ENCODE assay signal across 1 cellular context in the genomic region with DNA sequence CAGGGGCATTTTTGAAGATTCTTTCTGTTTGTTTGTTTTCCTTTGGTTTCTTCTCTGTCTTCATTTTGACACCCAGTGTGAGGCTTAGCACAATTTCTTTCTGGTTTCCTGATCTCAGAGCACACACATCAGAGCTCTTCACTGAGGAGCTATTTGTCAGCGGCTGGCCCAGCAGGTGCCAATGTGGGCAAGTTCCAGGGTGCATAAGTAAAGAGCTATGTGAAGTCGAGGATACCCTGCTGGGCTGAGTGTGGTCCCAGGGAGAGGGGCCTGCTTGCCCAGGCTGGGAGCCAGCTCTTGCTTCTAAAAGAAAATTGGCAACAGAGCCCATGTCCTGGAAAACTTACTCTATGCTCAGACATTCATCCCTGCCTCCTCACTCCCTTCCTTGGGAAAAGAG.
TF ChIP-seq lines count a peak whose summit lies in the region.

No MANE protein-coding gene starts in this region.

TF ChIP-seq in GM23338, 12 proteins besides CTCF, POLR2A, EP300 and RAD21 (continued from another document):
- TF ChIP-seq, protein P1, sequence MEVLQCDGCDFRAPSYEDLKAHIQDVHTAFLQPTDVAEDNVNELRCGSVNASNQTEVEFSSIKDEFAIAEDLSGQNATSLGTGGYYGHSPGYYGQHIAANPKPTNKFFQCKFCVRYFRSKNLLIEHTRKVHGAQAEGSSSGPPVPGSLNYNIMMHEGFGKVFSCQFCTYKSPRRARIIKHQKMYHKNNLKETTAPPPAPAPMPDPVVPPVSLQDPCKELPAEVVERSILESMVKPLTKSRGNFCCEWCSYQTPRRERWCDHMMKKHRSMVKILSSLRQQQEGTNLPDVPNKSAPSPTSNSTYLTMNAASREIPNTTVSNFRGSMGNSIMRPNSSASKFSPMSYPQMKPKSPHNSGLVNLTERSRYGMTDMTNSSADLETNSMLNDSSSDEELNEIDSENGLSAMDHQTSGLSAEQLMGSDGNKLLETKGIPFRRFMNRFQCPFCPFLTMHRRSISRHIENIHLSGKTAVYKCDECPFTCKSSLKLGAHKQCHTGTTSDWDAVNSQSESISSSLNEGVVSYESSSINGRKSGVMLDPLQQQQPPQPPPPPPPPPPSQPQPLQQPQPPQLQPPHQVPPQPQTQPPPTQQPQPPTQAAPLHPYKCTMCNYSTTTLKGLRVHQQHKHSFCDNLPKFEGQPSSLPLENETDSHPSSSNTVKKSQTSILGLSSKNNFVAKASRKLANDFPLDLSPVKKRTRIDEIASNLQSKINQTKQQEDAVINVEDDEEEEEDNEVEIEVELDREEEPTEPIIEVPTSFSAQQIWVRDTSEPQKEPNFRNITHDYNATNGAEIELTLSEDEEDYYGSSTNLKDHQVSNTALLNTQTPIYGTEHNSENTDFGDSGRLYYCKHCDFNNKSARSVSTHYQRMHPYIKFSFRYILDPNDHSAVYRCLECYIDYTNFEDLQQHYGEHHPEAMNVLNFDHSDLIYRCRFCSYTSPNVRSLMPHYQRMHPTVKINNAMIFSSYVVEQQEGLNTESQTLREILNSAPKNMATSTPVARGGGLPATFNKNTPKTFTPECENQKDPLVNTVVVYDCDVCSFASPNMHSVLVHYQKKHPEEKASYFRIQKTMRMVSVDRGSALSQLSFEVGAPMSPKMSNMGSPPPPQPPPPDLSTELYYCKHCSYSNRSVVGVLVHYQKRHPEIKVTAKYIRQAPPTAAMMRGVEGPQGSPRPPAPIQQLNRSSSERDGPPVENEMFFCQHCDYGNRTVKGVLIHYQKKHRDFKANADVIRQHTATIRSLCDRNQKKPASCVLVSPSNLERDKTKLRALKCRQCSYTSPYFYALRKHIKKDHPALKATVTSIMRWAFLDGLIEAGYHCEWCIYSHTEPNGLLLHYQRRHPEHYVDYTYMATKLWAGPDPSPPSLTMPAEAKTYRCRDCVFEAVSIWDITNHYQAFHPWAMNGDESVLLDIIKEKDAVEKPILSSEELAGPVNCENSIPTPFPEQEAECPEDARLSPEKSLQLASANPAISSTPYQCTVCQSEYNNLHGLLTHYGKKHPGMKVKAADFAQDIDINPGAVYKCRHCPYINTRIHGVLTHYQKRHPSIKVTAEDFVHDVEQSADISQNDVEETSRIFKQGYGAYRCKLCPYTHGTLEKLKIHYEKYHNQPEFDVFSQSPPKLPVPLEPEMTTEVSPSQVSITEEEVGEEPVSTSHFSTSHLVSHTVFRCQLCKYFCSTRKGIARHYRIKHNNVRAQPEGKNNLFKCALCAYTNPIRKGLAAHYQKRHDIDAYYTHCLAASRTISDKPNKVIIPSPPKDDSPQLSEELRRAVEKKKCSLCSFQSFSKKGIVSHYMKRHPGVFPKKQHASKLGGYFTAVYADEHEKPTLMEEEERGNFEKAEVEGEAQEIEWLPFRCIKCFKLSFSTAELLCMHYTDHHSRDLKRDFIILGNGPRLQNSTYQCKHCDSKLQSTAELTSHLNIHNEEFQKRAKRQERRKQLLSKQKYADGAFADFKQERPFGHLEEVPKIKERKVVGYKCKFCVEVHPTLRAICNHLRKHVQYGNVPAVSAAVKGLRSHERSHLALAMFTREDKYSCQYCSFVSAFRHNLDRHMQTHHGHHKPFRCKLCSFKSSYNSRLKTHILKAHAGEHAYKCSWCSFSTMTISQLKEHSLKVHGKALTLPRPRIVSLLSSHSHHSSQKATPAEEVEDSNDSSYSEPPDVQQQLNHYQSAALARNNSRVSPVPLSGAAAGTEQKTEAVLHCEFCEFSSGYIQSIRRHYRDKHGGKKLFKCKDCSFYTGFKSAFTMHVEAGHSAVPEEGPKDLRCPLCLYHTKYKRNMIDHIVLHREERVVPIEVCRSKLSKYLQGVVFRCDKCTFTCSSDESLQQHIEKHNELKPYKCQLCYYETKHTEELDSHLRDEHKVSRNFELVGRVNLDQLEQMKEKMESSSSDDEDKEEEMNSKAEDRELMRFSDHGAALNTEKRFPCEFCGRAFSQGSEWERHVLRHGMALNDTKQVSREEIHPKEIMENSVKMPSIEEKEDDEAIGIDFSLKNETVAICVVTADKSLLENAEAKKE (CRISPR knock-in tag; IDR thresholded peaks at IDR 0.05) = no peak
- TF ChIP-seq ZNF331 (CRISPR knock-in tag; IDR thresholded peaks at IDR 0.05; ENCODE audit: low read depth) = no peak
- no peak for TF ChIP-seq NANOG (IDR thresholded peaks at IDR 0.05; ENCODE audit: borderline replicate concordance)
- TF ChIP-seq EZH2 (IDR thresholded peaks at IDR 0.05; ENCODE audit: low read depth, unreplicated experiment) = no peak
- no peak for TF ChIP-seq POLR2AphosphoS5 (IDR thresholded peaks at IDR 0.05; ENCODE audit: low read depth)
- TF ChIP-seq STAT1 (IDR thresholded peaks at IDR 0.05; ENCODE audit: unreplicated experiment) = no peak
- TF ChIP-seq, protein P2, sequence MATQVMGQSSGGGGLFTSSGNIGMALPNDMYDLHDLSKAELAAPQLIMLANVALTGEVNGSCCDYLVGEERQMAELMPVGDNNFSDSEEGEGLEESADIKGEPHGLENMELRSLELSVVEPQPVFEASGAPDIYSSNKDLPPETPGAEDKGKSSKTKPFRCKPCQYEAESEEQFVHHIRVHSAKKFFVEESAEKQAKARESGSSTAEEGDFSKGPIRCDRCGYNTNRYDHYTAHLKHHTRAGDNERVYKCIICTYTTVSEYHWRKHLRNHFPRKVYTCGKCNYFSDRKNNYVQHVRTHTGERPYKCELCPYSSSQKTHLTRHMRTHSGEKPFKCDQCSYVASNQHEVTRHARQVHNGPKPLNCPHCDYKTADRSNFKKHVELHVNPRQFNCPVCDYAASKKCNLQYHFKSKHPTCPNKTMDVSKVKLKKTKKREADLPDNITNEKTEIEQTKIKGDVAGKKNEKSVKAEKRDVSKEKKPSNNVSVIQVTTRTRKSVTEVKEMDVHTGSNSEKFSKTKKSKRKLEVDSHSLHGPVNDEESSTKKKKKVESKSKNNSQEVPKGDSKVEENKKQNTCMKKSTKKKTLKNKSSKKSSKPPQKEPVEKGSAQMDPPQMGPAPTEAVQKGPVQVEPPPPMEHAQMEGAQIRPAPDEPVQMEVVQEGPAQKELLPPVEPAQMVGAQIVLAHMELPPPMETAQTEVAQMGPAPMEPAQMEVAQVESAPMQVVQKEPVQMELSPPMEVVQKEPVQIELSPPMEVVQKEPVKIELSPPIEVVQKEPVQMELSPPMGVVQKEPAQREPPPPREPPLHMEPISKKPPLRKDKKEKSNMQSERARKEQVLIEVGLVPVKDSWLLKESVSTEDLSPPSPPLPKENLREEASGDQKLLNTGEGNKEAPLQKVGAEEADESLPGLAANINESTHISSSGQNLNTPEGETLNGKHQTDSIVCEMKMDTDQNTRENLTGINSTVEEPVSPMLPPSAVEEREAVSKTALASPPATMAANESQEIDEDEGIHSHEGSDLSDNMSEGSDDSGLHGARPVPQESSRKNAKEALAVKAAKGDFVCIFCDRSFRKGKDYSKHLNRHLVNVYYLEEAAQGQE (IDR thresholded peaks at IDR 0.05; ENCODE audit: unreplicated experiment) = no peak
- no peak for TF ChIP-seq JUNB (IDR thresholded peaks at IDR 0.05; ENCODE audit: unreplicated experiment)
